ENCODE assay signal across 8 cellular contexts in genomic region chr1:21308847-21309652, GRCh38. TPM values are rescaled to one million over a fixed set of nuclear protein-coding genes. Genes with fewer than 3 reads are reported as not detected.
DNase-seq lines count a peak whose midpoint lies in the region; ATAC-seq and TF ChIP-seq lines count a peak whose summit lies in the region.

No MANE protein-coding gene starts in this region.

- peak overlapping the region in 1 of 2 donors; percentile 29 for H3K4me3 Mint-ChIP-seq in activated T-cell treated with anti-CD3 and anti-CD28 coated beads, Interleukin-2, amount 50 U/mL, for 72 hours

- no peak for TF ChIP-seq CTCF in WERI-Rb-1 (IDR thresholded peaks at IDR 0.05; ENCODE audit: low read depth, low read length)
- no peak for TF ChIP-seq CTCF in heart right ventricle (IDR thresholded peaks at IDR 0.05)
- no peak for TF ChIP-seq CTCF in transverse colon (IDR thresholded peaks at IDR 0.05)

- TF ChIP-seq EP300 in transverse colon (IDR thresholded peaks at IDR 0.05; ENCODE audit: low read depth) = peak; percentile 62

- no peak for ATAC-seq in activated T-cell treated with anti-CD3 and anti-CD28 coated beads, Interleukin-2, amount 50 U/mL, for 72 hours (replicated peaks in 1 of 2)
- ATAC-seq in heart right ventricle (peak in 4 of 8 donors; percentile 29 to 43 (median 31)), HG02973 (IDR thresholded peaks at IDR 0.05; ENCODE audit: unreplicated experiment) (no peak)

- no peaks in the 10 kb centered on the region for H3K27me3 ChIP-seq in WERI-Rb-1 (ENCODE audit: insufficient read depth, low read depth, severe bottlenecking)
- H3K27me3 ChIP-seq in heart right ventricle = no peaks in the 10 kb centered on the region
- H3K27me3 ChIP-seq in transverse colon = no peaks in the 10 kb centered on the region

- no peaks in the 10 kb centered on the region for H3K9me3 ChIP-seq in WERI-Rb-1 (ENCODE audit: severe bottlenecking)
- peaks cover 0 to 5% (median 0%) of the 10 kb centered on the region in 11 donors for H3K9me3 ChIP-seq in heart right ventricle
- H3K9me3 ChIP-seq in transverse colon = no peaks in the 10 kb centered on the region

- peak overlapping the region; percentile 36 for H3K27ac ChIP-seq in WERI-Rb-1
- H3K27ac ChIP-seq in heart right ventricle = peak overlapping the region in 6 of 10 donors; percentile 19 to 56 (median 31)
- peak overlapping the region; percentile 51 to 90 (median 72) for H3K27ac ChIP-seq in transverse colon

- 69 to 70% methylated on average over 9 of the region's 9 CpGs for WGBS in heart right ventricle, 2 donors
- 64 to 75% methylated on average over 6 to 9 of the region's 9 CpGs for WGBS in transverse colon (ENCODE audit: low coverage in 1 of 2), 2 donors

- H3K36me3 ChIP-seq in WERI-Rb-1 = no peaks in the 10 kb centered on the region
- H3K36me3 ChIP-seq in heart right ventricle = no peaks in the 10 kb centered on the region
- H3K36me3 ChIP-seq in transverse colon = no peaks in the 10 kb centered on the region

- no peaks in the 10 kb centered on the region for H3K27me3 Mint-ChIP-seq in activated T-cell treated with anti-CD3 and anti-CD28 coated beads, Interleukin-2, amount 50 U/mL, for 72 hours (ENCODE audit: low read depth)

- H3K36me3 Mint-ChIP-seq in activated T-cell treated with anti-CD3 and anti-CD28 coated beads, Interleukin-2, amount 50 U/mL, for 72 hours (ENCODE audit: insufficient read depth in 2 of 2) = peaks cover 2 to 12% of the 10 kb centered on the region in 2 donors

- peak overlapping the region; percentile 42 for H3K27ac Mint-ChIP-seq in activated T-cell treated with anti-CD3 and anti-CD28 coated beads, Interleukin-2, amount 50 U/mL, for 72 hours

- DNase-seq in activated T-cell treated with anti-CD3 and anti-CD28 coated beads, Interleukin-2, amount 50 U/mL, for 72 hours = no peak
- no peak for DNase-seq in activated T-cell treated with anti-CD3 and anti-CD28 coated beads, Interleukin-2, amount 50 U/mL, for 1 hour
- DNase-seq in WERI-Rb-1 (peak; percentile 28), heart right ventricle (no peak), transverse colon (peak; percentile 59), COLO829 (ENCODE audit: low spot score) (no peak), HK-2 (ENCODE audit: unreplicated experiment) (no peak)

- TF ChIP-seq POLR2A in transverse colon (IDR thresholded peaks at IDR 0.05) = no peak

- H3K4me1 ChIP-seq in heart right ventricle (peaks cover 3 to 60% (median 45%) of the 10 kb centered on the region in 9 donors), transverse colon (peaks cover 22 to 59% (median 30%) of the 10 kb centered on the region in 4 donors)

- in situ Hi-C loops in transverse colon (cut with MboI; ENCODE audit: low pct_ligation_motif_present in 1 of 4, low pct_unique_long_range_greater_than_20kb in 1 of 4, low sequenced_read_pairs in 3 of 4) = no loop called here

- H3K4me1 Mint-ChIP-seq in activated T-cell treated with anti-CD3 and anti-CD28 coated beads, Interleukin-2, amount 50 U/mL, for 72 hours (ENCODE audit: low read depth) = peaks cover 74% of the 10 kb centered on the region

- no peak overlapping the region for H3K4me3 ChIP-seq in WERI-Rb-1 (ENCODE audit: low read depth, low read length)
- H3K4me3 ChIP-seq in heart right ventricle = no peak overlapping the region
- no peak overlapping the region for H3K4me3 ChIP-seq in transverse colon

- intact Hi-C loops in heart right ventricle (cut with DNase I) = no loop called here
- intact Hi-C loops in transverse colon (cut with DNase I; ENCODE audit: low total_unique reads) = loop anchor here (5.0 kb wide), 1 partner anchor 33 kb away; no protein-coding TSS in a partner anchor

- H3K9me3 Mint-ChIP-seq in activated T-cell treated with anti-CD3 and anti-CD28 coated beads, Interleukin-2, amount 50 U/mL, for 72 hours = peaks cover 0 to 1% of the 10 kb centered on the region in 2 donors

RNA-seq across cellular contexts. Expression of gene ECE1, which starts 18.8 kb away (rescaled TPM):
- 100 to 1,000 TPM; 159 to 193 TPM for total RNA-seq in activated T-cell treated with anti-CD3 and anti-CD28 coated beads, Interleukin-2, amount 50 U/mL, for 72 hours
- 10 to 100 TPM; 30.6 to 81.8 (median 53.1) TPM for total RNA-seq in heart right ventricle
- polyA plus RNA-seq in heart right ventricle = 10 to 100 TPM; 41.4 to 44.7 TPM
- total RNA-seq in transverse colon = 100 to 1,000 TPM in 3 of 4 donors, 10 to 100 TPM in 1; 55.9 to 149 (median 112) TPM

Comparison
In these comparisons a context has a peak if more than half of its experiments do, and no peak if none do; other contexts are left out.
1. DNase-seq: peak in WERI-Rb-1 (single experiment) and transverse colon (single experiment); none in activated T-cell treated with anti-CD3 and anti-CD28 coated beads, Interleukin-2, amount 50 U/mL, for 72 hours (0 of 2), activated T-cell treated with anti-CD3 and anti-CD28 coated beads, Interleukin-2, amount 50 U/mL, for 1 hour (single experiment), heart right ventricle (0 of 2), COLO829 (single experiment) and HK-2 (single experiment).
2. Peak in every context shown above with its lines, with median percentiles within 50 percentile points of each other: H3K27ac ChIP-seq.